In genomic region chr5:159576902-159577301, GRCh38 we compare ENCODE assay signal across 22 cellular contexts.
DNase-seq lines count a peak whose midpoint lies in the region; ATAC-seq, FAIRE-seq and TF ChIP-seq lines count a peak whose summit lies in the region.
"Had no signal": no experiment of that assay in that cellular context is flagged by ENCODE, and none has a peak within 500 bp of the region (broad histone marks: within the 10 kb centered on the region; RNA-seq: fewer than 3 reads in every experiment).

No MANE protein-coding gene starts in this region.

- POLR2A ChIA-PET in A549 (lab: Yijun Ruan, JAX): no interaction called here
- POLR2A ChIA-PET in activated CD8-positive, alpha-beta T cell treated with anti-CD3 and anti-CD28 coated beads for 36 hours (lab: Charles Lee): interaction anchor here (0.6 kb wide), 1 partner anchor 651 kb away, joined by 3 read pairs; no protein-coding TSS in a partner anchor

- no peak overlapping the region for H3K27ac Mint-ChIP-seq in activated CD8-positive, alpha-beta T cell treated with anti-CD3 and anti-CD28 coated beads for 36 hours
- H3K27ac Mint-ChIP-seq: B cell; CD8-positive, alpha-beta T cell; IgD-negative memory B cell had no signal

- WGBS in A549 (ENCODE audit: missing lambda C conversion rate): 91% methylated on average over 7 of the region's 7 CpGs

- TF ChIP-seq EP300 in A549 (IDR thresholded peaks at IDR 0.05): no peak

- H3K36me3 Mint-ChIP-seq in activated CD8-positive, alpha-beta T cell treated with anti-CD3 and anti-CD28 coated beads for 36 hours (ENCODE audit: low read depth): no peaks in the 10 kb centered on the region
- H3K36me3 Mint-ChIP-seq: CD8-positive, alpha-beta T cell had no signal

- H3K27ac ChIP-seq in A549: peak overlapping the region in 1 of 2 experiments; percentile 42; a peak in 2 of 6 replicates
- H3K27ac ChIP-seq: C4-2B, KMS-11, RWPE1 had no signal

- no peaks in the 10 kb centered on the region for H3K4me1 Mint-ChIP-seq in activated CD8-positive, alpha-beta T cell treated with anti-CD3 and anti-CD28 coated beads for 36 hours (ENCODE audit: low read depth)
- H3K4me1 Mint-ChIP-seq: B cell, IgD-negative memory B cell had no signal

- H3K27me3 Mint-ChIP-seq in activated CD8-positive, alpha-beta T cell treated with anti-CD3 and anti-CD28 coated beads for 36 hours: peaks cover 11% of the 10 kb centered on the region
- H3K27me3 Mint-ChIP-seq: B cell, IgD-negative memory B cell had no signal

- no peaks in the 10 kb centered on the region for H3K9me3 Mint-ChIP-seq in activated CD8-positive, alpha-beta T cell treated with anti-CD3 and anti-CD28 coated beads for 36 hours
- H3K9me3 Mint-ChIP-seq: CD8-positive, alpha-beta T cell; IgD-negative memory B cell had no signal

- no peak for FAIRE-seq in A549 (lab: Jason Lieb, UNC)
- FAIRE-seq: GM12892 had no signal

- no peak for ATAC-seq in A549
- no peak for ATAC-seq in activated CD8-positive, alpha-beta T cell treated with anti-CD3 and anti-CD28 coated beads for 36 hours
- ATAC-seq: CD8-positive, alpha-beta T cell; HCT116; Panc1 had no signal

- no peak for TF ChIP-seq POLR2A in A549 (IDR thresholded peaks at IDR 0.05; ENCODE audit: low read length)

- no peak overlapping the region for H3K4me3 Mint-ChIP-seq in activated CD8-positive, alpha-beta T cell treated with anti-CD3 and anti-CD28 coated beads for 36 hours
- H3K4me3 Mint-ChIP-seq: B cell; CD8-positive, alpha-beta T cell; IgD-negative memory B cell had no signal

- CTCF ChIA-PET in A549 (lab: Yijun Ruan, JAX): interaction anchor here (0.7 to 1.4 kb wide), 3 partner anchors 9 to 410 kb away, joined by 3 read pairs; no protein-coding TSS in a partner anchor
- CTCF ChIA-PET in activated CD8-positive, alpha-beta T cell treated with anti-CD3 and anti-CD28 coated beads for 36 hours (lab: Charles Lee): no interaction called here

- DNase-seq in A549 (ENCODE audit: low read depth in 1 of 2, low spot score in 1 of 2) (no peak), DMS 273 (lab: John Stamatoyannopoulos, UW; ENCODE audit: unreplicated experiment) (peak; percentile 95), NCI-H446 treated with DMSO at 0.1 percent for 48 hours (lab: John Stamatoyannopoulos, UW) (peak; percentile 52), fibroblast of mammary gland (ENCODE audit: low read depth) (peak; percentile 17), DMS153 treated with DMSO at 0.1 percent for 48 hours (lab: John Stamatoyannopoulos, UW; ENCODE audit: unreplicated experiment) (no peak), NCI-H1092 (lab: John Stamatoyannopoulos, UW) (no peak)
- no peak for DNase-seq in activated CD8-positive, alpha-beta T cell treated with anti-CD3 and anti-CD28 coated beads for 36 hours
- DNase-seq: Caco-2; CD8-positive, alpha-beta T cell; DND-41; MM.1S; NCI-H2029; SHP77 treated with DMSO at 0.1 percent for 48 hours; T-helper 1 cell had no signal

- intact Hi-C loops in activated CD8-positive, alpha-beta T cell treated with anti-CD3 and anti-CD28 coated beads for 36 hours (cut with micrococcal nuclease): no loop called here

- H3K4me1 ChIP-seq in A549: peaks cover 32% of the 10 kb centered on the region

- TF ChIP-seq CTCF in A549 (IDR thresholded peaks at IDR 0.05) (no peak), fibroblast of mammary gland (conservative IDR thresholded peaks at IDR 0.05; ENCODE audit: control insufficient read depth, insufficient read depth, low read depth, low read length) (no peak)
- no peak for TF ChIP-seq CTCF in activated CD8-positive, alpha-beta T cell treated with anti-CD3 and anti-CD28 coated beads for 36 hours (IDR thresholded peaks at IDR 0.05)

- no peak for TF ChIP-seq RAD21 in A549 (conservative IDR thresholded peaks at IDR 0.05 in 1 of 2, IDR thresholded peaks at IDR 0.05 in 1 of 2)

- no peaks in the 10 kb centered on the region for H3K9me3 ChIP-seq in A549
- H3K9me3 ChIP-seq: Caco-2 had no signal

- no peak overlapping the region for H3K4me2 ChIP-seq in A549
- H3K4me2 ChIP-seq: KMS-11 had no signal

- no peak overlapping the region for H3K4me3 ChIP-seq in A549
- H3K4me3 ChIP-seq in fibroblast of mammary gland (ENCODE audit: control insufficient read depth, low read depth, low read length): no peak overlapping the region

TF ChIP-seq in A549, 52 proteins besides CTCF, POLR2A, EP300 and RAD21:
- no peak for TF ChIP-seq BHLHE40 (IDR thresholded peaks at IDR 0.05; ENCODE audit: low read depth, low read length)
- TF ChIP-seq JUNB (IDR thresholded peaks at IDR 0.05): no peak
- TF ChIP-seq CEBPB (IDR thresholded peaks at IDR 0.05): peak; percentile 53 to 84; a peak in 3 of 4 replicates

Comparison
In these comparisons a context has a peak if more than half of its experiments do, and no peak if none do; other contexts are left out.
1. DNase-seq: peak in DMS 273 (single experiment), NCI-H446 treated with DMSO at 0.1 percent for 48 hours (single experiment) and fibroblast of mammary gland (single experiment); none in A549 (0 of 2), DMS153 treated with DMSO at 0.1 percent for 48 hours (single experiment), NCI-H1092 (single experiment) and activated CD8-positive, alpha-beta T cell treated with anti-CD3 and anti-CD28 coated beads for 36 hours (single experiment).